ENCODE assay signal across 2 cellular contexts in genomic region chr10:97943294-97943693, GRCh38.
TF ChIP-seq lines count a peak whose summit lies in the region.

No MANE protein-coding gene starts in this region.

TF ChIP-seq in SK-N-SH, 30 proteins besides CTCF, POLR2A, EP300 and RAD21 (continued from another document):
- no peak for TF ChIP-seq REST (IDR thresholded peaks at IDR 0.05; ENCODE audit: low read depth, low read length)
- TF ChIP-seq SMC3 (IDR thresholded peaks at IDR 0.05; ENCODE audit: low read depth, low read length): no peak
- no peak for TF ChIP-seq PBX3 (IDR thresholded peaks at IDR 0.05)
- TF ChIP-seq TAF1 (IDR thresholded peaks at IDR 0.05; ENCODE audit: borderline replicate concordance, low read depth, low read length): no peak
- no peak for TF ChIP-seq MAX (IDR thresholded peaks at IDR 0.05; ENCODE audit: low read depth)
- TF ChIP-seq POLR2AphosphoS5 (IDR thresholded peaks at IDR 0.05; ENCODE audit: low read depth, low read length): no peak
- TF ChIP-seq ZBTB33 (IDR thresholded peaks at IDR 0.05; ENCODE audit: borderline replicate concordance, low read depth): no peak
- no peak for TF ChIP-seq RCOR1 (IDR thresholded peaks at IDR 0.05; ENCODE audit: low read length)

TF ChIP-seq in SK-N-SH treated with all-trans-retinoic acid at 6 μM for 48 hours, 23 proteins besides CTCF, POLR2A, EP300 and RAD21 (continued from another document):
- TF ChIP-seq CSDC2 (CRISPR knock-in tag; IDR thresholded peaks at IDR 0.05): no peak
- TF ChIP-seq CSRNP3 (CRISPR knock-in tag; IDR thresholded peaks at IDR 0.05): no peak
- no peak for TF ChIP-seq BACH2 (CRISPR knock-in tag; IDR thresholded peaks at IDR 0.05; ENCODE audit: borderline replicate concordance)
- no peak for TF ChIP-seq ZC3H10 (CRISPR knock-in tag; IDR thresholded peaks at IDR 0.05)
- no peak for TF ChIP-seq TCF4 (CRISPR knock-in tag; IDR thresholded peaks at IDR 0.05; ENCODE audit: borderline replicate concordance)
- no peak for TF ChIP-seq PATZ1 (CRISPR knock-in tag; IDR thresholded peaks at IDR 0.05; ENCODE audit: borderline replicate concordance)
